ENCODE assay signal across 34 cellular contexts in the genomic region with DNA sequence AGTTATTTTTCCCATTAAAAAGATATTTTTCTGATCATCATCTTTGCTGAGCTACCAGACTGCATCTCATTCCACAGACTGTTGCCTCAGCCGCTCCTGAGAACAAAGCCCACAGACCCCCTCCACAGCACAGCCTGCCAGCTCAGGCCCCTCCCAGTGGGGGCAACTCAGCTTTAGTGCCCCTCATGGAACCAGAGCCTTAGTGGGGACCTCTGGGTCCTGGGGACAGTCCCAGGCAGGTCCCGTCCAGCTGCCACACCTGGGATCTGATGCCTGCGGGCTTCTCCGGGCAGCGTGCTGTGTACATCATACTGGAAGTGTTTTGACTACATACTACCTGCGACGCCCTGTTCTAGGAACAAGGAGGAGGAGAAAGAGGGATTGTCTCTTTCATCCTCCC.
"Had no signal": no experiment of that assay in that cellular context is flagged by ENCODE, and none has a peak within 500 bp of the region (broad histone marks: within the 10 kb centered on the region; RNA-seq: fewer than 3 reads in every experiment).

No MANE protein-coding gene starts in this region.

- H3K36me3 ChIP-seq: MG63 had no signal

- H3K27me3 ChIP-seq: MG63 had no signal

- H3K9me3 ChIP-seq: MG63 had no signal

- H3K4me3 ChIP-seq: MG63 had no signal

- H3K9ac ChIP-seq: KMS-11 had no signal

- H3K4me2 ChIP-seq: KMS-11 had no signal

- DNase-seq: Karpas-422, Kasumi-1, MG63, MM.1S, MV-4-11, NCI-H1048, NCI-H1092, NCI-H1092 treated with DMSO at 0.1 percent for 48 hours, NCI-H1105, NCI-H1105 treated with DMSO at 0.1 percent for 48 hours, NCI-H1417, NCI-H1417 treated with DMSO at 0.1 percent for 48 hours, NCI-H1436, NCI-H1436 treated with DMSO at 0.1 percent for 48 hours, NCI-H146, NCI-H1694, NCI-H1694 treated with DMSO at 0.1 percent for 48 hours, NCI-H187, NCI-H187 treated with DMSO at 0.1 percent for 48 hours, NCI-H1930, NCI-H2029, NCI-H2029 treated with DMSO at 0.1 percent for 48 hours, NCI-H2081, NCI-H2081 treated with DMSO at 0.1 percent for 48 hours, NCI-H2107, NCI-H2171, NCI-H2171 treated with DMSO at 0.1 percent for 48 hours, NCI-H2227 treated with DMSO at 0.1 percent for 48 hours, NCI-H226, NCI-H345, NCI-H446, NCI-H446 treated with DMSO at 0.1 percent for 48 hours, NCI-H510A had no signal

- H3K27ac ChIP-seq: KMS-11 had no signal
